Comparison of ENCODE assay signal across 12 cellular contexts in the genomic region with DNA sequence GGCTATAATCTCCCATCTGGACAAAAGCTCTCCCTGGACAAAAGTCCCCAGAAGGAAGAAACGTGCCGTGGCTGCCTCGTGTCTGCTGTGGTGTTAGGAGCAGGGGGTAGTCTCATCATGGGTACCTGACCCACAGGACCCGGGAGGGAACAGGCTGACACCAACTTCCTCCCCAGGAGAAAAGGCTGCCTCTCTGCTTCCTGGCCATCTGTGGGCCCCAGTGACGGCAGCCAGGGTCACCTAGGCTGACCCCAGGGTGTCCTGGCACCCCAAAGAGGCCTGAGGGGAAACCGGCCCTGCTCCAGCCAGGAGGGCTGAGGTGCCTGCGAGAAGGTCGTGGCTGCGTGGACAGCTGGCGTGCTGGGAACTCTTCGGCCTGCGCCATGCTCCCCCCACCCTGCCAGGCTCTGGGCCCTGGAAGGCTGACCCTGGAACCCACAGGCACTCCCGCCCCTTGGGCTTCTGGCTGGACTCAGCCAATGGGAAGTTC.
DNase-seq lines count a peak whose midpoint lies in the region; ATAC-seq, FAIRE-seq and TF ChIP-seq lines count a peak whose summit lies in the region.
"Had no signal": no experiment of that assay in that cellular context is flagged by ENCODE, and none has a peak within 500 bp of the region (broad histone marks: within the 10 kb centered on the region; RNA-seq: fewer than 3 reads in every experiment).

No MANE protein-coding gene starts in this region.

- no peaks in the 10 kb centered on the region for H3K9me1 ChIP-seq in endothelial cell of umbilical vein (replicated peaks; ENCODE audit: control insufficient read depth, extremely low read depth, insufficient read depth, low read length)

- H3K9ac ChIP-seq in mammary epithelial cell (ENCODE audit: insufficient read depth, low read length), result no peak overlapping the region
- H3K9ac ChIP-seq in endothelial cell of umbilical vein (replicated peaks; ENCODE audit: extremely low read depth, insufficient read depth, low read length), result no peak overlapping the region

- H3K4me3 ChIP-seq in mammary epithelial cell (replicated peaks in 1 of 3; ENCODE audit: insufficient read depth in 1 of 3, low read depth in 2 of 3, low read length in 3 of 3), result no peak overlapping the region
- no peak overlapping the region for H3K4me3 ChIP-seq in endothelial cell of umbilical vein (replicated peaks in 1 of 3; ENCODE audit: insufficient read depth in 1 of 3, low read depth in 1 of 3, low read length in 3 of 3)
- H3K4me3 ChIP-seq: A549 had no signal

- H3K27me3 Mint-ChIP-seq in MCF 10A (ENCODE audit: insufficient read depth, unreplicated experiment), result no peaks in the 10 kb centered on the region
- peaks cover 8% of the 10 kb centered on the region for H3K27me3 Mint-ChIP-seq in nephron progenitor cell (ENCODE audit: low read depth, poor library complexity)
- no peaks in the 10 kb centered on the region for H3K27me3 Mint-ChIP-seq in type B pancreatic cell
- H3K27me3 Mint-ChIP-seq: activated CD4-positive, alpha-beta memory T cell treated with anti-CD3 and anti-CD28 coated beads, Interleukin-2, amount 10 ng/mL, durations not matched to agents 7 days and 5 days; activated naive CD8-positive, alpha-beta T cell treated with anti-CD3 and anti-CD28 coated beads, Interleukin-2, amount 10 ng/mL, durations not matched to agents 7 days and 5 days had no signal

- H3K79me2 ChIP-seq in mammary epithelial cell (ENCODE audit: insufficient read depth, low read length), result peaks cover 6% of the 10 kb centered on the region
- H3K79me2 ChIP-seq in endothelial cell of umbilical vein (ENCODE audit: control insufficient read depth, insufficient read depth, low read length), result no peaks in the 10 kb centered on the region

- WGBS in mammary epithelial cell (ENCODE audit: low coverage, missing lambda C conversion rate), result 81% methylated on average over 13 of the region's 13 CpGs

- intact Hi-C loops in MCF 10A (cut with micrococcal nuclease) (no loop called here), mammary epithelial cell (cut with micrococcal nuclease) (no loop called here), endothelial cell of umbilical vein (cut with micrococcal nuclease) (no loop called here)

- BruUV-seq in MCF 10A (replicated peaks; lab: Mats Ljungman, UMichigan) (no TSS peak), mammary epithelial cell (replicated peaks; lab: Mats Ljungman, UMichigan) (no TSS peak), endothelial cell of umbilical vein (replicated peaks; lab: Mats Ljungman, UMichigan) (no TSS peak)

- POLR2A ChIA-PET in MCF 10A (lab: Yijun Ruan, JAX) (interaction anchor here (1.0 kb wide), 1 partner anchor 90 kb away, joined by 3 read pairs; no protein-coding TSS in a partner anchor), endothelial cell of umbilical vein (lab: Charles Lee) (no interaction called here)

- ATAC-seq in GM19035 (IDR thresholded peaks at IDR 0.05; ENCODE audit: unreplicated experiment), result no peak
- ATAC-seq: A549 had no signal

- no peak overlapping the region for H3K4me3 Mint-ChIP-seq in MCF 10A (ENCODE audit: unreplicated experiment)
- peak overlapping the region; percentile 18 for H3K4me3 Mint-ChIP-seq in nephron progenitor cell
- H3K4me3 Mint-ChIP-seq in type B pancreatic cell, result no peak overlapping the region
- H3K4me3 Mint-ChIP-seq: activated CD4-positive, alpha-beta memory T cell treated with anti-CD3 and anti-CD28 coated beads, Interleukin-2, amount 10 ng/mL, durations not matched to agents 7 days and 5 days; activated naive CD8-positive, alpha-beta T cell treated with anti-CD3 and anti-CD28 coated beads, Interleukin-2, amount 10 ng/mL, durations not matched to agents 7 days and 5 days had no signal

- H3K4me2 ChIP-seq in mammary epithelial cell (ENCODE audit: insufficient read depth, low read depth, low read length), result no peak overlapping the region
- no peak overlapping the region for H3K4me2 ChIP-seq in endothelial cell of umbilical vein (ENCODE audit: insufficient read depth, low read length)
- H3K4me2 ChIP-seq: A549 had no signal

- dilution Hi-C loops in mammary epithelial cell (cut with HindIII; ENCODE audit: low sequenced_read_pairs), result no loop called here
- dilution Hi-C loops in endothelial cell of umbilical vein (cut with MboI; ENCODE audit: extremely low pct_ligation_motif_present, low sequenced_read_pairs), result no loop called here

- peaks cover 3% of the 10 kb centered on the region for H3K4me1 ChIP-seq in mammary epithelial cell (ENCODE audit: insufficient read depth, low read length)
- H3K4me1 ChIP-seq in endothelial cell of umbilical vein (ENCODE audit: control insufficient read depth, extremely low read depth, insufficient read depth, low read length), result peaks cover 24% of the 10 kb centered on the region

- H2AFZ ChIP-seq in mammary epithelial cell (ENCODE audit: low read depth, low read length), result no peak overlapping the region
- H2AFZ ChIP-seq in endothelial cell of umbilical vein (ENCODE audit: low read depth, low read length), result no peak overlapping the region

- DNase-seq in MCF 10A (ENCODE audit: unreplicated experiment) (no peak), mammary epithelial cell (no peak), endothelial cell of umbilical vein (ENCODE audit: low read depth, low spot score) (no peak), nephron progenitor cell (no peak), type B pancreatic cell (ENCODE audit: extremely low spot score, unreplicated experiment) (no peak), NCI-H146 (lab: John Stamatoyannopoulos, UW) (no peak), HuH-7.5 (ENCODE audit: low spot score) (no peak)
- DNase-seq: activated CD4-positive, alpha-beta memory T cell treated with anti-CD3 and anti-CD28 coated beads, Interleukin-2, amount 10 ng/mL, durations not matched to agents 7 days and 5 days; activated naive CD8-positive, alpha-beta T cell treated with anti-CD3 and anti-CD28 coated beads, Interleukin-2, amount 10 ng/mL, durations not matched to agents 7 days and 5 days; T-helper 1 cell had no signal

- H3K27me3 ChIP-seq in mammary epithelial cell (ENCODE audit: insufficient read depth, low read length) (no peaks in the 10 kb centered on the region), endothelial cell of umbilical vein (ENCODE audit: control insufficient read depth in 2 of 2, insufficient read depth in 2 of 2, low read length in 2 of 2) (no peaks in the 10 kb centered on the region)

- H3K36me3 Mint-ChIP-seq in MCF 10A (ENCODE audit: insufficient read depth, unreplicated experiment) (peaks cover 53% of the 10 kb centered on the region), nephron progenitor cell (ENCODE audit: low read depth) (peaks cover 18% of the 10 kb centered on the region), type B pancreatic cell (peaks cover 19% of the 10 kb centered on the region)

- H3K9me3 ChIP-seq in mammary epithelial cell (replicated peaks; ENCODE audit: insufficient read depth, low read length) (no peaks in the 10 kb centered on the region), endothelial cell of umbilical vein (replicated peaks; ENCODE audit: control insufficient read depth, insufficient read depth, low read length) (no peaks in the 10 kb centered on the region)
- H3K9me3 ChIP-seq: A549 had no signal

- TF ChIP-seq CTCF in MCF 10A (IDR thresholded peaks at IDR 0.05; ENCODE audit: unreplicated experiment), result no peak
- TF ChIP-seq CTCF in mammary epithelial cell (conservative IDR thresholded peaks at IDR 0.05 in 1 of 2, IDR thresholded peaks at IDR 0.05 in 1 of 2; ENCODE audit: extremely low read depth in 1 of 2, insufficient read depth in 1 of 2, low read depth in 1 of 2, low read length in 2 of 2), result no peak
- no peak for TF ChIP-seq CTCF in endothelial cell of umbilical vein (IDR thresholded peaks at IDR 0.05; ENCODE audit: extremely low read depth in 1 of 2, insufficient read depth in 1 of 2, low read depth in 1 of 2, low read length in 2 of 2)
- TF ChIP-seq CTCF in nephron progenitor cell (IDR thresholded peaks at IDR 0.05), result no peak
- no peak for TF ChIP-seq CTCF in type B pancreatic cell (conservative IDR thresholded peaks at IDR 0.05)

- TF ChIP-seq POLR2A in endothelial cell of umbilical vein (IDR thresholded peaks at IDR 0.05; ENCODE audit: low read depth, low read length), result no peak

- H3K36me3 ChIP-seq in mammary epithelial cell (ENCODE audit: insufficient read depth, low read length) (peaks cover 19% of the 10 kb centered on the region), endothelial cell of umbilical vein (ENCODE audit: control insufficient read depth in 2 of 2, extremely low read depth in 1 of 2, insufficient read depth in 2 of 2, low read length in 2 of 2) (peaks cover 2 to 18% of the 10 kb centered on the region in 2 experiments)

- in situ Hi-C loops in mammary epithelial cell (cut with MboI; ENCODE audit: low sequenced_read_pairs in 2 of 2), result no loop called here

- peak overlapping the region; percentile 12 for H3K27ac Mint-ChIP-seq in MCF 10A (ENCODE audit: low read depth, unreplicated experiment)
- H3K27ac Mint-ChIP-seq in nephron progenitor cell, result peak overlapping the region; percentile 69
- H3K27ac Mint-ChIP-seq in type B pancreatic cell, result peak overlapping the region; percentile 56
- H3K27ac Mint-ChIP-seq: activated CD4-positive, alpha-beta memory T cell treated with anti-CD3 and anti-CD28 coated beads, Interleukin-2, amount 10 ng/mL, durations not matched to agents 7 days and 5 days; activated naive CD8-positive, alpha-beta T cell treated with anti-CD3 and anti-CD28 coated beads, Interleukin-2, amount 10 ng/mL, durations not matched to agents 7 days and 5 days had no signal

- H3K4me1 Mint-ChIP-seq in MCF 10A (ENCODE audit: insufficient read depth, unreplicated experiment) (peaks cover 7% of the 10 kb centered on the region), nephron progenitor cell (peaks cover 58% of the 10 kb centered on the region), type B pancreatic cell (ENCODE audit: unreplicated experiment) (peaks cover 16% of the 10 kb centered on the region)

- H3K27ac ChIP-seq in mammary epithelial cell (ENCODE audit: insufficient read depth, low read depth, low read length) (no peak overlapping the region), endothelial cell of umbilical vein (ENCODE audit: insufficient read depth, low read depth, low read length) (peak overlapping the region; percentile 24)

- CTCF ChIA-PET in MCF 10A (lab: Yijun Ruan, JAX) (interaction anchor here (0.5 to 1.1 kb wide), 4 partner anchors 28 to 1734 kb away, joined by 3 to 4 read pairs (median 4); no protein-coding TSS in a partner anchor), mammary epithelial cell (lab: Charles Lee; ENCODE audit: low non-redundant PET) (no interaction called here), endothelial cell of umbilical vein (lab: Charles Lee) (interaction anchor here (1.0 to 2.3 kb wide), 3 partner anchors 37 to 343 kb away, joined by 3 to 11 read pairs (median 3); no protein-coding TSS in a partner anchor)

- H3K9me3 Mint-ChIP-seq in MCF 10A (ENCODE audit: unreplicated experiment), result no peaks in the 10 kb centered on the region
- H3K9me3 Mint-ChIP-seq in nephron progenitor cell, result no peaks in the 10 kb centered on the region
- no peaks in the 10 kb centered on the region for H3K9me3 Mint-ChIP-seq in type B pancreatic cell

- no peaks in the 10 kb centered on the region for H4K20me1 ChIP-seq in mammary epithelial cell (ENCODE audit: insufficient read depth, low read length)
- no peaks in the 10 kb centered on the region for H4K20me1 ChIP-seq in endothelial cell of umbilical vein (replicated peaks; ENCODE audit: control insufficient read depth, extremely low read depth, insufficient read depth, low read length)

- no peak for FAIRE-seq in endothelial cell of umbilical vein (lab: Jason Lieb, UNC)
- FAIRE-seq: A549 had no signal

Comparison
In these comparisons a context has a peak if more than half of its experiments do, and no peak if none do; other contexts are left out.
1. H3K27ac Mint-ChIP-seq: peak in every context shown above with its lines; median percentile 69 in nephron progenitor cell; 56 in type B pancreatic cell; 12 in MCF 10A.